17 cellular contexts compared by ENCODE assay signal in the genomic region with DNA sequence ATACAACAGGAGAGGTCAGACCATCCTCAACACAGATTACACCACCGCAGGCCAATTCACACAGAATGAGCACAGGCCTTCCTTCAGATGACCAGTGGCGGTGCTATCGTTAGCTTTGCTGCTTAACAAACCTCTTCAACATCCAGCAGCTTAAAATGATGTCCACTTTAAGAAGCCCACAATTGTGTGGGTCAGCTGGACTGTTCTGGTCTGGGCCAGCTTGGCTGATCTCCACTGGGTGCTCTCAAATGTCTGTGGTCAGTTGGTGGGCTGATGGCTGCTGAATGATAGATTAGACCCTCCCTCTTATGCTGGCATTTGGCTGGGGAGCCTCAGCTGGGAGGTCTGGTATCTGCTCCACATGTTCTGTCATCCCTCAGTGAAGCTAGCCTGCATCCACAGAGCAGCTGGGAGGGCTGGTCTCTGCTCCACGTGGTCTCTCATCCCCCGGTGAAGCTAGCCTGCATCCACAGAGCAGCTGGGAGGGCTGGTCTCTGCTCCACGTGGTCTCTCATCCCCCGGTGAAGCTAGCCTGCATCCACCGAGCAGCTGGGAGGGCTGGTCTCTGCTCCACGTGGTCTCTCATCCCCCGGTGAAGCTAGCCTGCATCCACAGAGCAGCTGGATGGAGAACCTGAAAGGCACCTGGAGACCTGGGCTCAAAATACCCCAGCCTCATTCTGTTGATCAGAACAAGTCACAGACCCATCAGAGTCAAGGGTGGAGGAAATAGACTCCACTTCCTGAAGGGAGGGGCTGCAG.
DNase-seq lines count a peak whose midpoint lies in the region; ATAC-seq and TF ChIP-seq lines count a peak whose summit lies in the region.
"Had no signal": no experiment of that assay in that cellular context is flagged by ENCODE, and none has a peak within 500 bp of the region (broad histone marks: within the 10 kb centered on the region; RNA-seq: fewer than 3 reads in every experiment).

No MANE protein-coding gene starts in this region.

- TF ChIP-seq POLR2A in vagina (IDR thresholded peaks at IDR 0.05) = no peak

- no peak overlapping the region for H3K4me3 ChIP-seq in vagina
- H3K4me3 ChIP-seq: A549, PC-9, SJSA1 had no signal

- intact Hi-C loops in vagina (cut with DNase I) = no loop called here

- no peak for ATAC-seq in GM21423 (IDR thresholded peaks at IDR 0.05; ENCODE audit: unreplicated experiment)
- ATAC-seq: A549 had no signal

- TF ChIP-seq CTCF in vagina (IDR thresholded peaks at IDR 0.05) = no peak

- peaks cover 37% of the 10 kb centered on the region for H3K4me1 ChIP-seq in vagina
- H3K4me1 ChIP-seq: A549, SJSA1 had no signal

- peak overlapping the region; percentile 39 for H3K27ac ChIP-seq in vagina
- H3K27ac ChIP-seq: A549, PC-9, SJSA1 had no signal

- no peaks in the 10 kb centered on the region for H3K36me3 ChIP-seq in vagina
- H3K36me3 ChIP-seq: SJSA1 had no signal

- no peaks in the 10 kb centered on the region for H3K9me3 ChIP-seq in vagina
- H3K9me3 ChIP-seq: SJSA1 had no signal

- no peaks in the 10 kb centered on the region for H3K27me3 ChIP-seq in vagina
- H3K27me3 ChIP-seq: SJSA1 had no signal

- peak; percentile 30 for DNase-seq in activated CD8-positive, alpha-beta memory T cell treated with anti-CD3 and anti-CD28 coated beads, Interleukin-2, amount 50 U/mL, for 48 hours
- DNase-seq in activated CD8-positive, alpha-beta memory T cell treated with anti-CD3 and anti-CD28 coated beads for 24 hours = no peak
- DNase-seq in NAMALWA (ENCODE audit: low spot score) (peak; percentile 83), mucosa of gallbladder (ENCODE audit: low spot score) (peak; percentile 5), vagina (ENCODE audit: extremely low spot score in 2 of 2) (peak; percentile 52 to 70), cerebellum (ENCODE audit: low spot score) (no peak), NCI-H2227 treated with DMSO at 0.1 percent for 48 hours (lab: John Stamatoyannopoulos, UW) (no peak)
- DNase-seq: COR-L47, H9, IMR-90, NCI-H187, NCI-H446 treated with DMSO at 0.1 percent for 48 hours, NCI-H774, PC-9 had no signal

Comparison
In these comparisons a context has a peak if more than half of its experiments do, and no peak if none do; other contexts are left out.
1. DNase-seq: peak in activated CD8-positive, alpha-beta memory T cell treated with anti-CD3 and anti-CD28 coated beads, Interleukin-2, amount 50 U/mL, for 48 hours (single experiment), NAMALWA (single experiment), mucosa of gallbladder (single experiment) and vagina (2 of 2); none in activated CD8-positive, alpha-beta memory T cell treated with anti-CD3 and anti-CD28 coated beads for 24 hours (single experiment), cerebellum (single experiment) and NCI-H2227 treated with DMSO at 0.1 percent for 48 hours (single experiment).